ENCODE assay signal across 1 cellular context in genomic region chr9:129635099-129635803, GRCh38.
TF ChIP-seq lines count a peak whose summit lies in the region.

No MANE protein-coding gene starts in this region.

TF ChIP-seq in H1, 55 proteins besides CTCF, POLR2A, EP300 and RAD21:
- TF ChIP-seq HDAC6 (IDR thresholded peaks at IDR 0.05; ENCODE audit: low read depth, low read length): no peak
- no peak for TF ChIP-seq TAF7 (optimal IDR thresholded peaks at IDR 0.05; ENCODE audit: borderline replicate concordance, low read depth, low read length)
- TF ChIP-seq GTF2F1 (IDR thresholded peaks at IDR 0.05; ENCODE audit: borderline replicate concordance, low read depth, low read length): no peak
- TF ChIP-seq SIRT6 (IDR thresholded peaks at IDR 0.05; ENCODE audit: low read length): no peak
- no peak for TF ChIP-seq KDM5A (IDR thresholded peaks at IDR 0.05; ENCODE audit: low read length)
- TF ChIP-seq CEBPB (IDR thresholded peaks at IDR 0.05; ENCODE audit: low read depth, low read length): no peak
- TF ChIP-seq POLR2AphosphoS5 (IDR thresholded peaks at IDR 0.05; ENCODE audit: low read depth, low read length): no peak
- TF ChIP-seq FOSL1 (IDR thresholded peaks at IDR 0.05; ENCODE audit: insufficient read depth, low read depth, low read length): no peak
- TF ChIP-seq SP2 (IDR thresholded peaks at IDR 0.05; ENCODE audit: low read length): no peak
- TF ChIP-seq ATF3 (IDR thresholded peaks at IDR 0.05; ENCODE audit: insufficient read depth, low read depth, low read length): no peak
